In the genomic region with DNA sequence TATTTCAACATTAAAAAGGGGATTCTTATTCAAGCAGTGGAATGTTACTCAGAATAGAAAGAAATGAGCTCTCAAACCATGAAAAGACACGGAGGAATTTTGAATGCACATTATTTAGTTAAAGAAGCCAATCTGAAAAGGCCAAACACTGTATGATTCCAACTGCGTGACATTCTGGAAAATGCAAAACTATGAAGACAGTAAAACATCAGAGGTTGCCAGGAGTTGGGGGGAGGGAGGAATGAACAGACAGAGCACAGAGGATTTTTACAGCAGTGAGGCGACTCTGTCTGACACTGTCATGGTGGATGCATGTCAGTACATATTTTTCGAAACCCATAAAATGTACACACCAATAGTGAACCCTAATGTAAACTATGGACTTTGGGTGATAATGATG, we compare ENCODE assay signal across 30 cellular contexts. TPM values are rescaled to one million over a fixed set of nuclear protein-coding genes. Genes with fewer than 3 reads are reported as not detected.
A peak's percentile ranks its signal among the peaks of the same experiment; 100 is the strongest.
DNase-seq lines count a peak whose midpoint lies in the region; ATAC-seq and TF ChIP-seq lines count a peak whose summit lies in the region.
"Had no signal": no experiment of that assay in that cellular context is flagged by ENCODE, and none has a peak within 500 bp of the region (broad histone marks: within the 10 kb centered on the region; RNA-seq: fewer than 3 reads in every experiment).

No MANE protein-coding gene starts in this region.

- DNase-seq in IMR-90: peak; percentile 81
- peak; percentile 27 for DNase-seq in fibroblast of gingiva (ENCODE audit: low read depth)
- DNase-seq in transverse colon: no peak
- no peak for DNase-seq in stimulated activated naive B cell treated with anti-CD40 and anti-IgM and Interleukin-4, amounts not matched to agents 10 μg/mL and 1 μg/mL and 100 μg/mL, for 72 hours
- no peak for DNase-seq in activated CD4-positive, CD25-positive, alpha-beta regulatory T cell treated with anti-CD3 and anti-CD28 coated beads, Interleukin-2, amount 50 U/mL, for 72 hours
- DNase-seq in NCI-H2081 treated with DMSO at 0.1 percent for 48 hours (lab: John Stamatoyannopoulos, UW): no peak
- DNase-seq: activated CD4-positive, alpha-beta T cell treated with anti-CD3 and anti-CD28 coated beads for 1 hour; activated CD8-positive, alpha-beta T cell treated with anti-CD3 and anti-CD28 coated beads for 36 hours; activated T-cell treated with anti-CD3 and anti-CD28 coated beads for 4 hours; aorta; CD4-positive, alpha-beta memory T cell; DMS 273 treated with DMSO at 0.1 percent for 48 hours; endodermal cell; esophagus squamous epithelium; midbrain; NCI-H1436 treated with DMSO at 0.1 percent for 48 hours; OCI-M1; ovary; retina; SK-N-SH; stimulated activated CD4-positive, alpha-beta T cell treated with anti-CD3 and anti-CD28 coated beads, Interleukin-4, amount 100 ng/mL, for 24 hours; uterus had no signal

- H3K9me3 Mint-ChIP-seq in nephron: peaks cover 3% of the 10 kb centered on the region
- H3K9me3 Mint-ChIP-seq in stimulated activated naive B cell treated with anti-CD40 and anti-IgM and Interleukin-4, amounts not matched to agents 10 μg/mL and 1 μg/mL and 100 μg/mL, for 72 hours: peaks cover 0 to 2% of the 10 kb centered on the region in 2 donors
- H3K9me3 Mint-ChIP-seq: activated CD8-positive, alpha-beta T cell treated with anti-CD3 and anti-CD28 coated beads for 36 hours; CD4-positive, alpha-beta memory T cell; endodermal cell; stimulated activated effector memory CD8-positive, alpha-beta T cell treated with anti-CD3 and anti-CD28 coated beads, Interleukin-12 subunit alpha, Interleukin-12 subunit beta, amount 100 ng/mL, for 72 hours; T-helper 1 cell treated with Interleukin-12 subunit alpha and Interleukin-12 subunit beta and Interleukin-4 antibody, amounts not matched to agents 30 μg/mL and 1 μg/mL, for 36 hours had no signal

- no peak for TF ChIP-seq CTCF in IMR-90 (conservative IDR thresholded peaks at IDR 0.05; ENCODE audit: low read depth, low read length)
- no peak for TF ChIP-seq CTCF in nephron (IDR thresholded peaks at IDR 0.05; ENCODE audit: unreplicated experiment in 3 of 3)
- no peak for TF ChIP-seq CTCF in transverse colon (IDR thresholded peaks at IDR 0.05)

- no peak for TF ChIP-seq RAD21 in IMR-90 (IDR thresholded peaks at IDR 0.05; ENCODE audit: low read length)

- peaks cover 7% of the 10 kb centered on the region for H3K9me1 ChIP-seq in IMR-90 (ENCODE audit: insufficient read depth, low read length)

- dilution Hi-C loops in IMR-90 (cut with HindIII; ENCODE audit: low sequenced_read_pairs, unreplicated experiment): no loop called here

- peak overlapping the region; percentile 83 for H4K5ac ChIP-seq in IMR-90 (ENCODE audit: low read depth, low read length)

- peak overlapping the region; percentile 93 for H2BK120ac ChIP-seq in IMR-90 (ENCODE audit: low read depth, low read length)

- intact Hi-C loops in IMR-90 (cut with micrococcal nuclease): no loop called here
- intact Hi-C loops in transverse colon (cut with DNase I; ENCODE audit: low total_unique reads): no loop called here

- H3K27me3 Mint-ChIP-seq in nephron (ENCODE audit: low read depth): peaks cover 2% of the 10 kb centered on the region
- peaks cover 5 to 33% of the 10 kb centered on the region in 2 donors for H3K27me3 Mint-ChIP-seq in stimulated activated naive B cell treated with anti-CD40 and anti-IgM and Interleukin-4, amounts not matched to agents 10 μg/mL and 1 μg/mL and 100 μg/mL, for 72 hours

- H3K4me1 ChIP-seq in IMR-90 (ENCODE audit: control insufficient read depth, insufficient read depth, low read length) (peaks cover 17% of the 10 kb centered on the region), transverse colon (peaks cover 0 to 11% (median 0%) of the 10 kb centered on the region in 4 donors)

- TF ChIP-seq EP300 in transverse colon (IDR thresholded peaks at IDR 0.05; ENCODE audit: low read depth): no peak

- peak overlapping the region; percentile 69 for H3K4ac ChIP-seq in IMR-90 (ENCODE audit: low read depth, low read length)

- BruUV-seq in IMR-90 (replicated peaks; lab: Mats Ljungman, UMichigan): no TSS peak

- no peaks in the 10 kb centered on the region for H3K36me3 ChIP-seq in IMR-90 (ENCODE audit: control insufficient read depth, insufficient read depth, low read length)
- no peaks in the 10 kb centered on the region for H3K36me3 ChIP-seq in transverse colon
- H3K36me3 ChIP-seq: esophagus squamous epithelium, HAP-1, ovary, uterus had no signal

- peak overlapping the region; percentile 34; the same call in 1 of the 2 replicates for H3K9ac ChIP-seq in IMR-90 (ENCODE audit: low read depth, low read length)
- H3K9ac ChIP-seq: KMS-11, SK-N-SH had no signal

- peak overlapping the region; percentile 88 for H2BK5ac ChIP-seq in IMR-90 (ENCODE audit: low read depth, low read length, poor library complexity, severe bottlenecking)

- H3K56ac ChIP-seq in IMR-90 (ENCODE audit: extremely low read depth, insufficient read depth, low read length): peak overlapping the region; percentile 39; the same call in 1 of the 2 replicates

- peak overlapping the region; percentile 66 for H3K18ac ChIP-seq in IMR-90 (ENCODE audit: low read depth, low read length)

- CTCF ChIA-PET in IMR-90 (lab: Yijun Ruan, JAX): interaction anchor here (2.1 kb wide), 1 partner anchor 13 kb away, joined by 4 read pairs; no protein-coding TSS in a partner anchor

- peak overlapping the region in 2 of 3 experiments; percentile 1 to 41 for H3K4me3 Mint-ChIP-seq in nephron
- H3K4me3 Mint-ChIP-seq in stimulated activated naive B cell treated with anti-CD40 and anti-IgM and Interleukin-4, amounts not matched to agents 10 μg/mL and 1 μg/mL and 100 μg/mL, for 72 hours: no peak overlapping the region
- H3K4me3 Mint-ChIP-seq: activated CD8-positive, alpha-beta T cell treated with anti-CD3 and anti-CD28 coated beads for 36 hours; activated naive CD8-positive, alpha-beta T cell; CD4-positive, alpha-beta memory T cell; endodermal cell; stimulated activated effector memory CD8-positive, alpha-beta T cell treated with anti-CD3 and anti-CD28 coated beads, Interleukin-12 subunit alpha, Interleukin-12 subunit beta, amount 100 ng/mL, for 72 hours; T-helper 1 cell treated with Interleukin-12 subunit alpha and Interleukin-12 subunit beta and Interleukin-4 antibody, amounts not matched to agents 30 μg/mL and 1 μg/mL, for 36 hours had no signal

- H3K27me3 ChIP-seq in IMR-90 (ENCODE audit: control insufficient read depth, insufficient read depth, low read length): no peaks in the 10 kb centered on the region
- H3K27me3 ChIP-seq in transverse colon: no peaks in the 10 kb centered on the region
- H3K27me3 ChIP-seq: esophagus squamous epithelium, ovary, uterus had no signal

- peaks cover 39% of the 10 kb centered on the region for H3K4me1 Mint-ChIP-seq in nephron
- H3K4me1 Mint-ChIP-seq in stimulated activated naive B cell treated with anti-CD40 and anti-IgM and Interleukin-4, amounts not matched to agents 10 μg/mL and 1 μg/mL and 100 μg/mL, for 72 hours: peaks cover 7 to 16% of the 10 kb centered on the region in 2 donors

- peak overlapping the region; percentile 95 to 98 (median 96) for H3K27ac Mint-ChIP-seq in nephron
- H3K27ac Mint-ChIP-seq in stimulated activated naive B cell treated with anti-CD40 and anti-IgM and Interleukin-4, amounts not matched to agents 10 μg/mL and 1 μg/mL and 100 μg/mL, for 72 hours: no peak overlapping the region
- H3K27ac Mint-ChIP-seq: activated CD8-positive, alpha-beta T cell treated with anti-CD3 and anti-CD28 coated beads for 36 hours; activated naive CD8-positive, alpha-beta T cell; CD4-positive, alpha-beta memory T cell; endodermal cell; stimulated activated effector memory CD8-positive, alpha-beta T cell treated with anti-CD3 and anti-CD28 coated beads, Interleukin-12 subunit alpha, Interleukin-12 subunit beta, amount 100 ng/mL, for 72 hours; T-helper 1 cell treated with Interleukin-12 subunit alpha and Interleukin-12 subunit beta and Interleukin-4 antibody, amounts not matched to agents 30 μg/mL and 1 μg/mL, for 36 hours had no signal

- H3K9me3 ChIP-seq in IMR-90 (ENCODE audit: control insufficient read depth, insufficient read depth, low read length) (no peaks in the 10 kb centered on the region), transverse colon (no peaks in the 10 kb centered on the region)
- H3K9me3 ChIP-seq: esophagus squamous epithelium, HAP-1, ovary, SK-N-SH, uterus had no signal

- H4K91ac ChIP-seq in IMR-90 (ENCODE audit: insufficient read depth, low read depth, low read length): peak overlapping the region; percentile 91

- TF ChIP-seq POLR2A in IMR-90 (IDR thresholded peaks at IDR 0.05; ENCODE audit: low read depth, low read length) (no peak), transverse colon (IDR thresholded peaks at IDR 0.05) (no peak)

- H4K8ac ChIP-seq in IMR-90 (ENCODE audit: low read depth in 2 of 2, low read length in 2 of 2): peak overlapping the region; percentile 42 to 84; a peak in 3 of 4 replicates

- no peaks in the 10 kb centered on the region for H3K79me1 ChIP-seq in IMR-90 (ENCODE audit: low read depth in 1 of 2, low read length in 2 of 2)

- in situ Hi-C loops in IMR-90 (cut with MboI; ENCODE audit: low sequenced_read_pairs) (no loop called here), transverse colon (cut with MboI; ENCODE audit: low pct_ligation_motif_present in 1 of 4, low pct_unique_long_range_greater_than_20kb in 1 of 4, low sequenced_read_pairs in 3 of 4) (no loop called here)

- peak overlapping the region; percentile 76 for H3K14ac ChIP-seq in IMR-90 (replicated peaks; ENCODE audit: low read depth, low read length)

- H2BK20ac ChIP-seq in IMR-90 (ENCODE audit: low read depth, low read length): peak overlapping the region; percentile 85

- peak overlapping the region; percentile 78; the same call in 1 of the 2 replicates for H3K27ac ChIP-seq in IMR-90 (ENCODE audit: insufficient read depth, low read length)
- H3K27ac ChIP-seq in transverse colon: peak overlapping the region; percentile 37 to 57 (median 48)
- H3K27ac ChIP-seq: KMS-11, ovary had no signal

- no peak overlapping the region for H2AK9ac ChIP-seq in IMR-90 (replicated peaks; ENCODE audit: low read depth, low read length, poor library complexity)

- POLR2A ChIA-PET in IMR-90 (lab: Charles Lee; ENCODE audit: unreplicated experiment): interaction anchor here (0.5 to 0.6 kb wide), 2 partner anchors 194 to 477 kb away, joined by 5 to 8 read pairs; no protein-coding TSS in a partner anchor

- H3K23ac ChIP-seq in IMR-90 (ENCODE audit: low read depth, low read length): 0 out of 2 replicates have a peak overlapping the region, but pooled peaks have one; percentile 25

- H3K4me2 ChIP-seq in IMR-90 (ENCODE audit: low read depth, low read length): peak overlapping the region; percentile 68
- H3K4me2 ChIP-seq: KMS-11, SK-N-SH had no signal

- no peak overlapping the region for H2AK5ac ChIP-seq in IMR-90 (ENCODE audit: low read depth, low read length)

- H3K36me3 Mint-ChIP-seq in nephron (ENCODE audit: low read depth): no peaks in the 10 kb centered on the region
- H3K36me3 Mint-ChIP-seq in stimulated activated naive B cell treated with anti-CD40 and anti-IgM and Interleukin-4, amounts not matched to agents 10 μg/mL and 1 μg/mL and 100 μg/mL, for 72 hours: no peaks in the 10 kb centered on the region
- H3K36me3 Mint-ChIP-seq: activated naive CD8-positive, alpha-beta T cell; CD4-positive, alpha-beta memory T cell; stimulated activated effector memory CD8-positive, alpha-beta T cell treated with anti-CD3 and anti-CD28 coated beads, Interleukin-12 subunit alpha, Interleukin-12 subunit beta, amount 100 ng/mL, for 72 hours had no signal

- H4K20me1 ChIP-seq in IMR-90 (ENCODE audit: insufficient read depth, low read length): no peaks in the 10 kb centered on the region

- ATAC-seq in IMR-90 (ENCODE audit: low read depth) (peak; percentile 90), GM18870 (IDR thresholded peaks at IDR 0.05; ENCODE audit: unreplicated experiment) (no peak)
- no peak for ATAC-seq in stimulated activated naive B cell treated with anti-CD40 and anti-IgM and Interleukin-4, amounts not matched to agents 10 μg/mL and 1 μg/mL and 100 μg/mL, for 72 hours (replicated peaks)
- ATAC-seq: activated CD8-positive, alpha-beta T cell treated with anti-CD3 and anti-CD28 coated beads for 36 hours; stimulated activated effector memory CD8-positive, alpha-beta T cell treated with anti-CD3 and anti-CD28 coated beads, Interleukin-12 subunit alpha, Interleukin-12 subunit beta, amount 100 ng/mL, for 72 hours had no signal

- H3K4me3 ChIP-seq in IMR-90 (ENCODE audit: insufficient read depth, low read depth, low read length) (no peak overlapping the region), transverse colon (no peak overlapping the region)
- H3K4me3 ChIP-seq: esophagus squamous epithelium, HAP-1, ovary, uterus had no signal

- 25% methylated on average over 2 of the region's 4 CpGs; no CpG with 5 or more reads in 1 of the 2 experiments for WGBS in IMR-90 (ENCODE audit: extremely low coverage in 2 of 2, insufficient read length in 1 of 2), 2 experiments
- WGBS in transverse colon (ENCODE audit: low coverage in 1 of 2), 2 donors: 55 to 74% methylated on average over 4 of the region's 4 CpGs

- 0 out of 3 replicates have a peak overlapping the region, but pooled peaks have one; percentile 37 for H2BK15ac ChIP-seq in IMR-90 (ENCODE audit: low read depth, low read length)

- H2AFZ ChIP-seq in IMR-90 (replicated peaks; ENCODE audit: low read length, poor library complexity): no peak overlapping the region

RNA-seq across cellular contexts. Expression of a gene that starts 22.9 kb away (rescaled TPM):
- 703 and 816 TPM in 2 replicates for total RNA-seq in IMR-90 (2012; rRNA removed)
- 1,657 and 2,603 TPM in 2 replicates for polyA plus RNA-seq in IMR-90 (2012; rRNA removed)
- polyA plus RNA-seq in IMR-90 (2012; cell fraction: cytosol; rRNA removed): 329 and 2,274 TPM in 2 replicates
- polyA plus RNA-seq in IMR-90 (2012; cell fraction: nucleus; rRNA removed; ENCODE audit: low replicate concordance): 846 and 954 TPM in 2 replicates
- total RNA-seq in transverse colon: 10 to 100 TPM in 3 of 4 donors, 1 to 10 TPM in 1; 5.6 to 17.6 (median 12.8) TPM
- total RNA-seq: CD4-positive, alpha-beta memory T cell; NCI-H460 had no signal
- polyA plus RNA-seq: CD4-positive, alpha-beta memory T cell had no signal

Comparison
In these comparisons a context has a peak if more than half of its experiments do, and no peak if none do; other contexts are left out.
1. DNase-seq: peak in IMR-90 (single experiment) and fibroblast of gingiva (single experiment); none in transverse colon (single experiment), stimulated activated naive B cell treated with anti-CD40 and anti-IgM and Interleukin-4, amounts not matched to agents 10 μg/mL and 1 μg/mL and 100 μg/mL, for 72 hours (single experiment), activated CD4-positive, CD25-positive, alpha-beta regulatory T cell treated with anti-CD3 and anti-CD28 coated beads, Interleukin-2, amount 50 U/mL, for 72 hours (single experiment) and NCI-H2081 treated with DMSO at 0.1 percent for 48 hours (single experiment).
2. H3K4me3 Mint-ChIP-seq: peak in nephron (2 of 3); none in stimulated activated naive B cell treated with anti-CD40 and anti-IgM and Interleukin-4, amounts not matched to agents 10 μg/mL and 1 μg/mL and 100 μg/mL, for 72 hours (0 of 2).
3. RNA of a gene that starts 22.9 kb away (total RNA-seq): 703 to 816 TPM in IMR-90; 5.6 to 17.6 TPM in transverse colon; every median in the first group is over 10 times any median in the second.